12 cellular contexts compared by ENCODE assay signal in the genomic region with DNA sequence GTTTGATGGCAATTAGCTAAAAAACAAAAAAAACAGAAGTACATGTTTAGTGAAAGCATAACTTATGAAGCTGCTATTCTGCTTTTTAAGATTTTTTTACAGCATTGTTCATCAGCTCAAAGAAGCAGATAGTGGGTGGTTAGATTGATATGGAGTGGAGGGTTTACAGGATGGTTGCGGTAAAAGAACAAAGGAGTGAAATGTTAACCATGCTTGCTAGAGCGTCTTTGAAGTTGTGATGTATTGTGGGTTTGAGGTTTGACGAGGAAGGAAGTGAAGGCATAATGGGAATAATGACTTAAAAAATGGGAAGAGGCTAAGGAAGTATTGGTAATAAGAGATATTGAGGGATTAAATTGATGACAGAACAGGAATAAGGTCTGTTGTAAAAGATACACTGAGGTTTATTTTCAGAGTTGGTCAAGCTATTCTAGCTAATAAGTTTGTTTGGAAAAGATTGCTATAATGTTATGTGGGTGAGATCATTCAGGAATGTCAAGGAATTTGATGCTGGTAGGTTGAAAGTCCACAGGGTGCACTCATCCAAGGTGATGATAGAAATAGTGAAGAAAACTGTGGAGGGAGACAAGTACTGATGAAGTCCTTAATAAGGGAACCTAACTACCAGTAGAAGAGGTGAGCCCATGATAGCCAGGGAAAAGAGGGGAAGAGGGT. TPM values are rescaled to one million over a fixed set of nuclear protein-coding genes. Genes with fewer than 3 reads are reported as not detected.
A peak's percentile ranks its signal among the peaks of the same experiment; 100 is the strongest.
DNase-seq lines count a peak whose midpoint lies in the region; ATAC-seq, FAIRE-seq and TF ChIP-seq lines count a peak whose summit lies in the region.
"Had no signal": no experiment of that assay in that cellular context is flagged by ENCODE, and none has a peak within 500 bp of the region (broad histone marks: within the 10 kb centered on the region; RNA-seq: fewer than 3 reads in every experiment).

No MANE protein-coding gene starts in this region.

- H3K4me1 ChIP-seq in A549 (peaks cover 26% of the 10 kb centered on the region), colonic mucosa (no peaks in the 10 kb centered on the region)
- H3K4me1 ChIP-seq: breast epithelium had no signal

- H3K9me3 ChIP-seq in A549, result no peaks in the 10 kb centered on the region
- no peaks in the 10 kb centered on the region for H3K9me3 ChIP-seq in colonic mucosa
- H3K9me3 ChIP-seq: breast epithelium had no signal

- POLR2A ChIA-PET in A549 (lab: Yijun Ruan, JAX), result interaction anchor here (1.2 kb wide), 1 partner anchor 13 kb away, joined by 5 read pairs; no protein-coding TSS in a partner anchor

- 76% methylated on average over 3 of the region's 3 CpGs for WGBS in A549 (ENCODE audit: missing lambda C conversion rate)

- no peak for TF ChIP-seq EP300 in A549 (IDR thresholded peaks at IDR 0.05)

- H3K36me3 Mint-ChIP-seq in activated T-helper 17 cell treated with anti-CD3 and anti-CD28 coated beads, Interleukin-2, amount 50 U/mL, for 72 hours (ENCODE audit: low read depth), result peaks cover 4% of the 10 kb centered on the region

- peak overlapping the region; percentile 56 for H3K4me2 ChIP-seq in A549

- H3K27ac Mint-ChIP-seq in activated T-helper 17 cell treated with anti-CD3 and anti-CD28 coated beads, Interleukin-2, amount 50 U/mL, for 72 hours, result no peak overlapping the region

- peak in 1 of 2 experiments; percentile 71; a peak in 3 of 6 replicates for ATAC-seq in A549
- ATAC-seq in activated T-helper 17 cell treated with anti-CD3 and anti-CD28 coated beads, Interleukin-2, amount 50 U/mL, for 72 hours (replicated peaks), result peak; percentile 37
- ATAC-seq in GM19395 (IDR thresholded peaks at IDR 0.05; ENCODE audit: unreplicated experiment), result no peak
- ATAC-seq: sciatic nerve had no signal

- no peaks in the 10 kb centered on the region for H3K9me3 Mint-ChIP-seq in activated T-helper 17 cell treated with anti-CD3 and anti-CD28 coated beads, Interleukin-2, amount 50 U/mL, for 72 hours

- DNase-seq in A549 (ENCODE audit: low read depth in 1 of 2, low spot score in 1 of 2) (peak in 1 of 2 experiments; percentile 19), GM12891 (ENCODE audit: insufficient read length, low spot score) (no peak), kidney tubule cell (ENCODE audit: low spot score) (peak; percentile 81), colonic mucosa (no peak), medulla oblongata (ENCODE audit: extremely low spot score) (no peak)
- no peak for DNase-seq in stimulated activated CD4-positive, alpha-beta T cell treated with anti-CD3 and anti-CD28 coated beads, Interleukin-2, amount 100 ng/mL, for 24 hours
- DNase-seq: activated CD8-positive, alpha-beta memory T cell treated with anti-CD3 and anti-CD28 coated beads for 24 hours; NCI-H510A had no signal

- no peak for TF ChIP-seq RAD21 in A549 (conservative IDR thresholded peaks at IDR 0.05 in 1 of 2, IDR thresholded peaks at IDR 0.05 in 1 of 2)

- CTCF ChIA-PET in A549 (lab: Yijun Ruan, JAX), result no interaction called here

- H3K27me3 Mint-ChIP-seq in activated T-helper 17 cell treated with anti-CD3 and anti-CD28 coated beads, Interleukin-2, amount 50 U/mL, for 72 hours, result no peaks in the 10 kb centered on the region

- H3K27me3 ChIP-seq in colonic mucosa, result no peaks in the 10 kb centered on the region
- H3K27me3 ChIP-seq: breast epithelium had no signal

- H3K27ac ChIP-seq in A549 (no peak overlapping the region), colonic mucosa (no peak overlapping the region)
- H3K27ac ChIP-seq: breast epithelium had no signal

- TF ChIP-seq POLR2A in A549 (IDR thresholded peaks at IDR 0.05; ENCODE audit: low read length) (no peak), GM12891 (IDR thresholded peaks at IDR 0.05; ENCODE audit: low read depth, low read length) (no peak)

- no peak overlapping the region for H3K9ac ChIP-seq in colonic mucosa (ENCODE audit: low read depth in 2 of 2, low read length in 2 of 2)

- peaks cover 27% of the 10 kb centered on the region for H3K4me1 Mint-ChIP-seq in activated T-helper 17 cell treated with anti-CD3 and anti-CD28 coated beads, Interleukin-2, amount 50 U/mL, for 72 hours

- H3K4me3 Mint-ChIP-seq in activated T-helper 17 cell treated with anti-CD3 and anti-CD28 coated beads, Interleukin-2, amount 50 U/mL, for 72 hours, result peak overlapping the region; percentile 1

- no peak for FAIRE-seq in A549 (lab: Jason Lieb, UNC)
- FAIRE-seq in GM12891 (lab: Jason Lieb, UNC), result peak; percentile 9

- no peak overlapping the region for H3K4me3 ChIP-seq in A549
- H3K4me3 ChIP-seq in colonic mucosa, result no peak overlapping the region
- H3K4me3 ChIP-seq: breast epithelium had no signal

- TF ChIP-seq CTCF in A549 (IDR thresholded peaks at IDR 0.05) (no peak), colonic mucosa (IDR thresholded peaks at IDR 0.05) (no peak)

- intact Hi-C loops in colonic mucosa (cut with DNase I), result no loop called here

- H3K36me3 ChIP-seq in colonic mucosa, result no peaks in the 10 kb centered on the region
- H3K36me3 ChIP-seq: breast epithelium had no signal

TF ChIP-seq in A549, 52 proteins besides CTCF, POLR2A, EP300 and RAD21:
- TF ChIP-seq BHLHE40 (IDR thresholded peaks at IDR 0.05; ENCODE audit: low read depth, low read length) (no peak), ZC3H11A (IDR thresholded peaks at IDR 0.05) (no peak), HOXB13 (CRISPR knock-in tag; IDR thresholded peaks at IDR 0.05; ENCODE audit: low read depth) (no peak), SMC3 (IDR thresholded peaks at IDR 0.05) (no peak), PHF8 (IDR thresholded peaks at IDR 0.05; ENCODE audit: borderline replicate concordance, low read depth) (no peak), JUN (IDR thresholded peaks at IDR 0.05) (no peak), SREBF2 (IDR thresholded peaks at IDR 0.05) (no peak)
- TF ChIP-seq, protein P1, sequence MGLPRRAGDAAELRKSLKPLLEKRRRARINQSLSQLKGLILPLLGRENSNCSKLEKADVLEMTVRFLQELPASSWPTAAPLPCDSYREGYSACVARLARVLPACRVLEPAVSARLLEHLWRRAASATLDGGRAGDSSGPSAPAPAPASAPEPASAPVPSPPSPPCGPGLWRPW (IDR thresholded peaks at IDR 0.05), result no peak
- TF ChIP-seq, protein P2, sequence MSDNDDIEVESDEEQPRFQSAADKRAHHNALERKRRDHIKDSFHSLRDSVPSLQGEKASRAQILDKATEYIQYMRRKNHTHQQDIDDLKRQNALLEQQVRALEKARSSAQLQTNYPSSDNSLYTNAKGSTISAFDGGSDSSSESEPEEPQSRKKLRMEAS (IDR thresholded peaks at IDR 0.05), result no peak
TF ChIP-seq in A549: peak in this region for 0.

TF ChIP-seq in GM12891, 5 proteins besides CTCF, POLR2A, EP300 and RAD21:
- TF ChIP-seq SPI1 (IDR thresholded peaks at IDR 0.05; ENCODE audit: low read depth, low read length) (no peak), PAX5 (IDR thresholded peaks at IDR 0.05; ENCODE audit: insufficient read depth, low read length, severe bottlenecking) (no peak), TAF1 (IDR thresholded peaks at IDR 0.05; ENCODE audit: low read depth, low read length) (no peak), POLR2AphosphoS5 (IDR thresholded peaks at IDR 0.05; ENCODE audit: low read depth, low read length) (no peak), POU2F2 (IDR thresholded peaks at IDR 0.05; ENCODE audit: low read depth, low read length) (no peak)

RNA-seq across cellular contexts. Expression of a gene that starts 14.6 kb away (rescaled TPM):
- polyA plus RNA-seq in A549 (2011; rRNA removed) (16.2 and 16.9 TPM in 2 replicates), A549 (2017; fragmentation: RNase III; extraction: RNeasy Plus Mini Kit Qiagen cat#74134 plus additional on column Dnase treatment) (7.2 to 8.2 TPM (median 7.4 TPM) in 3 replicates)
- polyA plus RNA-seq in A549 (2012; cell fraction: cytosol; rRNA removed), result 4.3 and 4.4 TPM in 2 replicates
- polyA plus RNA-seq in A549 (2012; cell fraction: nucleus; rRNA removed), result 2.3 and 2.5 TPM in 2 replicates
- polyA minus RNA-seq in A549 (2011; rRNA and poly(A)+ RNA removed), result 7.3 and 8.1 TPM in 2 replicates
- polyA plus RNA-seq in GM12891 (2012; ENCODE audit: low read depth, missing spikeins), result 4.8 TPM
- total RNA-seq in activated T-helper 17 cell treated with anti-CD3 and anti-CD28 coated beads, Interleukin-2, amount 50 U/mL, for 72 hours, result 10 to 100 TPM; 12.8 to 15.6 TPM
- total RNA-seq in colonic mucosa, result 10 to 100 TPM; 23.5 to 38.0 TPM
